In the genomic region with DNA sequence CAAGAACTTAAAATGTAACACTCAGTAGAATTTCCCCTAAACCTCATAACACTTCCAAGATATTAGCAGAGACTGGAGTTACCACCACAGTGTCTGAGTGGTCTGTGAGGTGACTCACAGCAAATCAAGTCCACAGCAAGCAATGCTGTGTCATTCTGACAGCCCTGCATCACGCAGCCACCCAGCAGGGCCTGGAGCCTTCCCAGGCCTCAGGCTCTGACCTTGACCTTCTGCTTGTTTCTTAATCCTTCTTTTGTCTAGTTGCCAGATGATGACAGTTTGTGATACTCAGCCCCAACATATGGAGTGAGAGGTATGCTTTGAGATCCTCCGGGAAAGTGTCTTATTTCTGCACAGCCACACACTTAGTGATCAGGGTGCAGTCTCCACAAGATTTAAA, we compare ENCODE assay signal across 1 cellular context.
TF ChIP-seq lines count a peak whose summit lies in the region.

No MANE protein-coding gene starts in this region.

TF ChIP-seq in HepG2, 621 proteins besides CTCF, POLR2A, EP300 and RAD21 (continued from another document and continues in another):
- TF ChIP-seq, protein P1, sequence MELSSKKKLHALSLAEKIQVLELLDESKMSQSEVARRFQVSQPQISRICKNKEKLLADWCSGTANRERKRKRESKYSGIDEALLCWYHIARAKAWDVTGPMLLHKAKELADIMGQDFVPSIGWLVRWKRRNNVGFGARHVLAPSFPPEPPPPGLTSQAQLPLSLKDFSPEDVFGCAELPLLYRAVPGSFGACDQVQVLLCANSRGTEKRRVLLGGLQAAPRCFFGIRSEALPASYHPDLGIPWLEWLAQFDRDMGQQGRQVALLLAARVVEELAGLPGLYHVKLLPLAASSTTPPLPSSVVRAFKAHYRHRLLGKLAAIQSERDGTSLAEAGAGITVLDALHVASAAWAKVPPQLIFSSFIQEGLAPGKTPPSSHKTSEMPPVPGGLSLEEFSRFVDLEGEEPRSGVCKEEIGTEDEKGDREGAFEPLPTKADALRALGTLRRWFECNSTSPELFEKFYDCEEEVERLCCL (CRISPR knock-in tag; IDR thresholded peaks at IDR 0.05; ENCODE audit: borderline replicate concordance): no peak
- TF ChIP-seq ZBTB21 (CRISPR knock-in tag; IDR thresholded peaks at IDR 0.05) (no peak), CHD4 (IDR thresholded peaks at IDR 0.05; ENCODE audit: borderline replicate concordance, low read length) (no peak), PCBP2 (optimal IDR thresholded peaks at IDR 0.05; ENCODE audit: low read depth, low read length, poor library complexity, severe bottlenecking) (no peak), RFX1 (IDR thresholded peaks at IDR 0.05) (no peak), NR2F1 (CRISPR knock-in tag; IDR thresholded peaks at IDR 0.05) (peak; percentile 84 to 86), CBX1 (IDR thresholded peaks at IDR 0.05; ENCODE audit: low read depth) (no peak), ZNF343 (CRISPR knock-in tag; IDR thresholded peaks at IDR 0.05) (no peak), DZIP1 (CRISPR knock-in tag; IDR thresholded peaks at IDR 0.05) (no peak), ZZZ3 (CRISPR knock-in tag; IDR thresholded peaks at IDR 0.05; ENCODE audit: borderline replicate concordance) (no peak), REXO4 (CRISPR knock-in tag; IDR thresholded peaks at IDR 0.05; ENCODE audit: borderline replicate concordance) (no peak), ZNF788 (CRISPR knock-in tag; IDR thresholded peaks at IDR 0.05; ENCODE audit: borderline replicate concordance) (no peak), MAFK (conservative IDR thresholded peaks at IDR 0.05 in 1 of 2, IDR thresholded peaks at IDR 0.05 in 1 of 2; ENCODE audit: low read length in 2 of 2) (peak; percentile 43 to 58; a peak in 3 of 4 replicates), NFKBIZ (CRISPR knock-in tag; IDR thresholded peaks at IDR 0.05) (no peak), POGZ (CRISPR knock-in tag; IDR thresholded peaks at IDR 0.05) (no peak), ZNF644 (CRISPR knock-in tag; IDR thresholded peaks at IDR 0.05; ENCODE audit: low read depth) (no peak), ZC3H13 (CRISPR knock-in tag; IDR thresholded peaks at IDR 0.05) (no peak), SIX4 (CRISPR knock-in tag; IDR thresholded peaks at IDR 0.05) (no peak), GATAD2A (CRISPR knock-in tag; IDR thresholded peaks at IDR 0.05) (peak; percentile 47), NBN (conservative IDR thresholded peaks at IDR 0.05) (no peak), ATF5 (CRISPR knock-in tag; IDR thresholded peaks at IDR 0.05; ENCODE audit: low read depth) (no peak), ZNF790 (CRISPR knock-in tag; IDR thresholded peaks at IDR 0.05; ENCODE audit: borderline replicate concordance) (no peak), ZFY (CRISPR knock-in tag; IDR thresholded peaks at IDR 0.05) (no peak), ZNF431 (CRISPR knock-in tag; IDR thresholded peaks at IDR 0.05; ENCODE audit: borderline replicate concordance, low read depth) (no peak), ZNF773 (CRISPR knock-in tag; IDR thresholded peaks at IDR 0.05; ENCODE audit: borderline replicate concordance) (no peak), FOSL2 (CRISPR knock-in tag; IDR thresholded peaks at IDR 0.05) (peak; percentile 91)
- TF ChIP-seq, protein P2, sequence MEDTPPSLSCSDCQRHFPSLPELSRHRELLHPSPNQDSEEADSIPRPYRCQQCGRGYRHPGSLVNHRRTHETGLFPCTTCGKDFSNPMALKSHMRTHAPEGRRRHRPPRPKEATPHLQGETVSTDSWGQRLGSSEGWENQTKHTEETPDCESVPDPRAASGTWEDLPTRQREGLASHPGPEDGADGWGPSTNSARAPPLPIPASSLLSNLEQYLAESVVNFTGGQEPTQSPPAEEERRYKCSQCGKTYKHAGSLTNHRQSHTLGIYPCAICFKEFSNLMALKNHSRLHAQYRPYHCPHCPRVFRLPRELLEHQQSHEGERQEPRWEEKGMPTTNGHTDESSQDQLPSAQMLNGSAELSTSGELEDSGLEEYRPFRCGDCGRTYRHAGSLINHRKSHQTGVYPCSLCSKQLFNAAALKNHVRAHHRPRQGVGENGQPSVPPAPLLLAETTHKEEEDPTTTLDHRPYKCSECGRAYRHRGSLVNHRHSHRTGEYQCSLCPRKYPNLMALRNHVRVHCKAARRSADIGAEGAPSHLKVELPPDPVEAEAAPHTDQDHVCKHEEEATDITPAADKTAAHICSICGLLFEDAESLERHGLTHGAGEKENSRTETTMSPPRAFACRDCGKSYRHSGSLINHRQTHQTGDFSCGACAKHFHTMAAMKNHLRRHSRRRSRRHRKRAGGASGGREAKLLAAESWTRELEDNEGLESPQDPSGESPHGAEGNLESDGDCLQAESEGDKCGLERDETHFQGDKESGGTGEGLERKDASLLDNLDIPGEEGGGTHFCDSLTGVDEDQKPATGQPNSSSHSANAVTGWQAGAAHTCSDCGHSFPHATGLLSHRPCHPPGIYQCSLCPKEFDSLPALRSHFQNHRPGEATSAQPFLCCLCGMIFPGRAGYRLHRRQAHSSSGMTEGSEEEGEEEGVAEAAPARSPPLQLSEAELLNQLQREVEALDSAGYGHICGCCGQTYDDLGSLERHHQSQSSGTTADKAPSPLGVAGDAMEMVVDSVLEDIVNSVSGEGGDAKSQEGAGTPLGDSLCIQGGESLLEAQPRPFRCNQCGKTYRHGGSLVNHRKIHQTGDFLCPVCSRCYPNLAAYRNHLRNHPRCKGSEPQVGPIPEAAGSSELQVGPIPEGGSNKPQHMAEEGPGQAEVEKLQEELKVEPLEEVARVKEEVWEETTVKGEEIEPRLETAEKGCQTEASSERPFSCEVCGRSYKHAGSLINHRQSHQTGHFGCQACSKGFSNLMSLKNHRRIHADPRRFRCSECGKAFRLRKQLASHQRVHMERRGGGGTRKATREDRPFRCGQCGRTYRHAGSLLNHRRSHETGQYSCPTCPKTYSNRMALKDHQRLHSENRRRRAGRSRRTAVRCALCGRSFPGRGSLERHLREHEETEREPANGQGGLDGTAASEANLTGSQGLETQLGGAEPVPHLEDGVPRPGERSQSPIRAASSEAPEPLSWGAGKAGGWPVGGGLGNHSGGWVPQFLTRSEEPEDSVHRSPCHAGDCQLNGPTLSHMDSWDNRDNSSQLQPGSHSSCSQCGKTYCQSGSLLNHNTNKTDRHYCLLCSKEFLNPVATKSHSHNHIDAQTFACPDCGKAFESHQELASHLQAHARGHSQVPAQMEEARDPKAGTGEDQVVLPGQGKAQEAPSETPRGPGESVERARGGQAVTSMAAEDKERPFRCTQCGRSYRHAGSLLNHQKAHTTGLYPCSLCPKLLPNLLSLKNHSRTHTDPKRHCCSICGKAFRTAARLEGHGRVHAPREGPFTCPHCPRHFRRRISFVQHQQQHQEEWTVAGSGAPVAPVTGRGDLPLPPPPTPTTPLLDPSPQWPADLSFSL (CRISPR knock-in tag; IDR thresholded peaks at IDR 0.05): no peak
- TF ChIP-seq, protein P3, sequence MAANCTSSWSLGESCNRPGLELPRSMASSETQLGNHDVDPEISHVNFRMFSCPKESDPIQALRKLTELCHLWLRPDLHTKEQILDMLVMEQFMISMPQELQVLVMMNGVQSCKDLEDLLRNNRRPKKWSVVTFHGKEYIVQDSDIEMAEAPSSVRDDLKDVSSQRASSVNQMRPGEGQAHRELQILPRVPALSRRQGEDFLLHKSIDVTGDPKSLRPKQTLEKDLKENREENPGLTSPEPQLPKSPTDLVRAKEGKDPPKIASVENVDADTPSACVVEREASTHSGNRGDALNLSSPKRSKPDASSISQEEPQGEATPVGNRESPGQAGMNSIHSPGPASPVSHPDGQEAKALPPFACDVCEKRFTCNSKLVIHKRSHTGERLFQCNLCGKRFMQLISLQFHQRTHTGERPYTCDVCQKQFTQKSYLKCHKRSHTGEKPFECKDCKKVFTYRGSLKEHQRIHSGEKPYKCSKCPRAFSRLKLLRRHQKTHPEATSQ (CRISPR knock-in tag; IDR thresholded peaks at IDR 0.05; ENCODE audit: borderline replicate concordance): no peak
- TF ChIP-seq, protein P4, sequence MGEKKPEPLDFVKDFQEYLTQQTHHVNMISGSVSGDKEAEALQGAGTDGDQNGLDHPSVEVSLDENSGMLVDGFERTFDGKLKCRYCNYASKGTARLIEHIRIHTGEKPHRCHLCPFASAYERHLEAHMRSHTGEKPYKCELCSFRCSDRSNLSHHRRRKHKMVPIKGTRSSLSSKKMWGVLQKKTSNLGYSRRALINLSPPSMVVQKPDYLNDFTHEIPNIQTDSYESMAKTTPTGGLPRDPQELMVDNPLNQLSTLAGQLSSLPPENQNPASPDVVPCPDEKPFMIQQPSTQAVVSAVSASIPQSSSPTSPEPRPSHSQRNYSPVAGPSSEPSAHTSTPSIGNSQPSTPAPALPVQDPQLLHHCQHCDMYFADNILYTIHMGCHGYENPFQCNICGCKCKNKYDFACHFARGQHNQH (CRISPR knock-in tag; IDR thresholded peaks at IDR 0.05): no peak
- TF ChIP-seq, protein P5, sequence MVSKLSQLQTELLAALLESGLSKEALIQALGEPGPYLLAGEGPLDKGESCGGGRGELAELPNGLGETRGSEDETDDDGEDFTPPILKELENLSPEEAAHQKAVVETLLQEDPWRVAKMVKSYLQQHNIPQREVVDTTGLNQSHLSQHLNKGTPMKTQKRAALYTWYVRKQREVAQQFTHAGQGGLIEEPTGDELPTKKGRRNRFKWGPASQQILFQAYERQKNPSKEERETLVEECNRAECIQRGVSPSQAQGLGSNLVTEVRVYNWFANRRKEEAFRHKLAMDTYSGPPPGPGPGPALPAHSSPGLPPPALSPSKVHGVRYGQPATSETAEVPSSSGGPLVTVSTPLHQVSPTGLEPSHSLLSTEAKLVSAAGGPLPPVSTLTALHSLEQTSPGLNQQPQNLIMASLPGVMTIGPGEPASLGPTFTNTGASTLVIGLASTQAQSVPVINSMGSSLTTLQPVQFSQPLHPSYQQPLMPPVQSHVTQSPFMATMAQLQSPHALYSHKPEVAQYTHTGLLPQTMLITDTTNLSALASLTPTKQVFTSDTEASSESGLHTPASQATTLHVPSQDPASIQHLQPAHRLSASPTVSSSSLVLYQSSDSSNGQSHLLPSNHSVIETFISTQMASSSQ (IDR thresholded peaks at IDR 0.05; ENCODE audit: low read depth): no peak
- TF ChIP-seq, protein P5 (CRISPR knock-in tag; IDR thresholded peaks at IDR 0.05; ENCODE audit: borderline replicate concordance): no peak
- TF ChIP-seq, protein P6, sequence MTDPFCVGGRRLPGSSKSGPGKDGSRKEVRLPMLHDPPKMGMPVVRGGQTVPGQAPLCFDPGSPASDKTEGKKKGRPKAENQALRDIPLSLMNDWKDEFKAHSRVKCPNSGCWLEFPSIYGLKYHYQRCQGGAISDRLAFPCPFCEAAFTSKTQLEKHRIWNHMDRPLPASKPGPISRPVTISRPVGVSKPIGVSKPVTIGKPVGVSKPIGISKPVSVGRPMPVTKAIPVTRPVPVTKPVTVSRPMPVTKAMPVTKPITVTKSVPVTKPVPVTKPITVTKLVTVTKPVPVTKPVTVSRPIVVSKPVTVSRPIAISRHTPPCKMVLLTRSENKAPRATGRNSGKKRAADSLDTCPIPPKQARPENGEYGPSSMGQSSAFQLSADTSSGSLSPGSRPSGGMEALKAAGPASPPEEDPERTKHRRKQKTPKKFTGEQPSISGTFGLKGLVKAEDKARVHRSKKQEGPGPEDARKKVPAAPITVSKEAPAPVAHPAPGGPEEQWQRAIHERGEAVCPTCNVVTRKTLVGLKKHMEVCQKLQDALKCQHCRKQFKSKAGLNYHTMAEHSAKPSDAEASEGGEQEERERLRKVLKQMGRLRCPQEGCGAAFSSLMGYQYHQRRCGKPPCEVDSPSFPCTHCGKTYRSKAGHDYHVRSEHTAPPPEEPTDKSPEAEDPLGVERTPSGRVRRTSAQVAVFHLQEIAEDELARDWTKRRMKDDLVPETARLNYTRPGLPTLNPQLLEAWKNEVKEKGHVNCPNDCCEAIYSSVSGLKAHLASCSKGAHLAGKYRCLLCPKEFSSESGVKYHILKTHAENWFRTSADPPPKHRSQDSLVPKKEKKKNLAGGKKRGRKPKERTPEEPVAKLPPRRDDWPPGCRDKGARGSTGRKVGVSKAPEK (CRISPR knock-in tag; IDR thresholded peaks at IDR 0.05; ENCODE audit: borderline replicate concordance): no peak
- TF ChIP-seq, protein P7, sequence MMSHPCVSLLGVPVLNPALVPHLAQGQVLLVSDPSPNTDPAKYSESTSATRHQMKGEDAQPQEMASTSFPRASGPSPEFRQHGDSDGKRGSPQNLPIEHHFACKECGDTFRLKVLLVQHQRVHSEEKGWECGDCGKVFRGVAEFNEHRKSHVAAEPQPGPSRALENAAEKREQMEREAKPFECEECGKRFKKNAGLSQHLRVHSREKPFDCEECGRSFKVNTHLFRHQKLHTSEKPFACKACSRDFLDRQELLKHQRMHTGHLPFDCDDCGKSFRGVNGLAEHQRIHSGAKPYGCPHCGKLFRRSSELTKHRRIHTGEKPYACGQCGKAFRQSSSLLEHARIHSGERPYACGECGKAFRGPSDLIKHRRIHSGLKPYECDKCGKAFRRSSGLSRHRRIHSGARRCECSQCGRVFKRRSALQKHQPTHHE (CRISPR knock-in tag; IDR thresholded peaks at IDR 0.05; ENCODE audit: borderline replicate concordance): no peak
